Comparison of ENCODE assay signal across 15 cellular contexts in the genomic region with DNA sequence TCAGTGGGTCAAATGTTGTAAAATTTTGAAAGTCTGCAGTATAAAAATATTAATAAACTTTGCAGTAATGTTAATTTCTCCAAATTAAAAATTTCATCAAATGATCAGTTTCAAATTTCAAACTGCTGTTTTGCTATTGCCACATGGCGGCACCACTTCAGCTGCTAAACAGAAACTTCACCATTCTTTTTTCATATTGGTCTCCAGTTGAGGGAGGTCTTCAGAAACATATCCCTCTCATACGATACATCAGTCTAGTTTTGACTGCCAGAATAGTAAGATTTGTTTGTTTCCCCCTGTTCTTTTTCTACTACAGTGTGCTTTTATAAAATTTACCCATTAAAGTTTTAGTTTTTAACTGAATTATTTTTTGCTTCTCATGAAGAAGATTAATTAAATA. TPM values are rescaled to one million over a fixed set of nuclear protein-coding genes. Genes with fewer than 3 reads are reported as not detected.
DNase-seq lines count a peak whose midpoint lies in the region; ATAC-seq and TF ChIP-seq lines count a peak whose summit lies in the region.
"Had no signal": no experiment of that assay in that cellular context is flagged by ENCODE, and none has a peak within 500 bp of the region (broad histone marks: within the 10 kb centered on the region; RNA-seq: fewer than 3 reads in every experiment).

No MANE protein-coding gene starts in this region.

- H3K9me3 Mint-ChIP-seq in endothelial cell (ENCODE audit: unreplicated experiment), result no peaks in the 10 kb centered on the region

- peaks cover 7% of the 10 kb centered on the region for H3K27me3 Mint-ChIP-seq in endothelial cell (ENCODE audit: unreplicated experiment)

- no peaks in the 10 kb centered on the region for H3K4me1 ChIP-seq in Loucy (ENCODE audit: insufficient read depth, low read length, poor library complexity, severe bottlenecking)
- no peaks in the 10 kb centered on the region for H3K4me1 ChIP-seq in osteoblast (ENCODE audit: insufficient read depth, low read length)

- H3K4me1 Mint-ChIP-seq in endothelial cell (ENCODE audit: unreplicated experiment), result no peaks in the 10 kb centered on the region

- H3K4me3 ChIP-seq in Loucy (ENCODE audit: low read length, poor library complexity, severe bottlenecking) (no peak overlapping the region), osteoblast (ENCODE audit: insufficient read depth, low read length) (no peak overlapping the region)

- no peaks in the 10 kb centered on the region for H3K79me2 ChIP-seq in Loucy (ENCODE audit: insufficient read depth, low read length)
- H3K79me2 ChIP-seq in osteoblast (ENCODE audit: insufficient read depth, low read length), result peaks cover 3% of the 10 kb centered on the region

- no peak overlapping the region for H3K4me3 Mint-ChIP-seq in endothelial cell (ENCODE audit: unreplicated experiment)
- H3K4me3 Mint-ChIP-seq: activated naive CD8-positive, alpha-beta T cell; naive thymus-derived CD4-positive, alpha-beta T cell had no signal

- H3K4me2 ChIP-seq in Loucy (ENCODE audit: low read depth, low read length, poor library complexity, severe bottlenecking) (no peak overlapping the region), osteoblast (ENCODE audit: insufficient read depth, low read length) (no peak overlapping the region)

- no peak overlapping the region for H3K27ac Mint-ChIP-seq in endothelial cell (ENCODE audit: unreplicated experiment)
- H3K27ac Mint-ChIP-seq: activated naive CD8-positive, alpha-beta T cell; naive thymus-derived CD4-positive, alpha-beta T cell had no signal

- H3K27me3 ChIP-seq in Loucy (ENCODE audit: insufficient read depth, low read length, poor library complexity, severe bottlenecking) (no peaks in the 10 kb centered on the region), osteoblast (ENCODE audit: insufficient read depth, low read length) (peaks cover 8% of the 10 kb centered on the region)

- no peaks in the 10 kb centered on the region for H3K9me3 ChIP-seq in Loucy (ENCODE audit: insufficient read depth, low read depth, low read length)
- no peaks in the 10 kb centered on the region for H3K9me3 ChIP-seq in osteoblast (ENCODE audit: low read depth, low read length)

- peak; percentile 53 for DNase-seq in EH (ENCODE audit: low read depth)
- DNase-seq in cerebellar cortex (ENCODE audit: low spot score), result peak; percentile 67
- no peak for DNase-seq in osteoblast (ENCODE audit: insufficient read length, low spot score, missing footprints)
- no peak for DNase-seq in endothelial cell (ENCODE audit: low spot score)
- DNase-seq in NCI-H446 (lab: John Stamatoyannopoulos, UW), result no peak
- DNase-seq in stimulated activated CD4-positive, alpha-beta T cell treated with anti-CD3 and anti-CD28 coated beads, Interleukin-4, amount 100 ng/mL, for 4 hours, result no peak
- DNase-seq: effector CD4-positive, alpha-beta T cell; naive thymus-derived CD4-positive, alpha-beta T cell; NCI-H1694; stimulated activated CD4-positive, alpha-beta T cell treated with anti-CD3 and anti-CD28 coated beads, Interleukin-1b, Interleukin-23, amount 100 ng/mL, for 48 hours had no signal

- H3K27ac ChIP-seq in osteoblast (ENCODE audit: low read depth, low read length), result no peak overlapping the region
- H3K27ac ChIP-seq: HL-60 had no signal

- H3K9ac ChIP-seq in Loucy (ENCODE audit: low read depth, low read length, poor library complexity, severe bottlenecking), result no peak overlapping the region

- H3K9me2 ChIP-seq in Loucy (replicated peaks; ENCODE audit: low read depth, low read length), result no peaks in the 10 kb centered on the region

- H2AFZ ChIP-seq in Loucy (ENCODE audit: low read length) (no peak overlapping the region), osteoblast (ENCODE audit: low read length) (no peak overlapping the region)

- no peaks in the 10 kb centered on the region for H3K36me3 Mint-ChIP-seq in endothelial cell (ENCODE audit: low read depth, unreplicated experiment)
- H3K36me3 Mint-ChIP-seq: activated naive CD8-positive, alpha-beta T cell; naive thymus-derived CD4-positive, alpha-beta T cell had no signal

- no peaks in the 10 kb centered on the region for H3K36me3 ChIP-seq in Loucy (ENCODE audit: insufficient read depth, low read length)
- no peaks in the 10 kb centered on the region for H3K36me3 ChIP-seq in osteoblast (ENCODE audit: insufficient read depth, low read length)

- ATAC-seq in HG02642 (IDR thresholded peaks at IDR 0.05; ENCODE audit: poor library complexity, unreplicated experiment), result no peak
- ATAC-seq: naive thymus-derived CD4-positive, alpha-beta T cell; Right ventricle myocardium inferior had no signal

- no peaks in the 10 kb centered on the region for H4K20me1 ChIP-seq in Loucy (ENCODE audit: insufficient read depth, low read length, poor library complexity, severe bottlenecking)
- no peaks in the 10 kb centered on the region for H4K20me1 ChIP-seq in osteoblast (ENCODE audit: insufficient read depth, low read length)

- TF ChIP-seq CTCF in Loucy (conservative IDR thresholded peaks at IDR 0.05; ENCODE audit: low read length) (peak; percentile 17; the same call in 1 of the 2 replicates), osteoblast (IDR thresholded peaks at IDR 0.05; ENCODE audit: extremely low read depth, low read depth, low read length) (peak; percentile 27), endothelial cell (IDR thresholded peaks at IDR 0.05; ENCODE audit: unreplicated experiment) (no peak)

- H3F3A ChIP-seq in Loucy (ENCODE audit: low read depth), result no peaks in the 10 kb centered on the region

RNA-seq across cellular contexts. Expression of gene TRHDE, which starts 4.2 kb away (rescaled TPM):
- total RNA-seq in osteoblast, result under 0.01 and 0.59 TPM in 2 replicates
- 0.54 TPM for total RNA-seq in endothelial cell (ENCODE audit: unreplicated experiment)
- total RNA-seq: naive thymus-derived CD4-positive, alpha-beta T cell had no signal

Comparison
In these comparisons a context has a peak if more than half of its experiments do, and no peak if none do; other contexts are left out.
1. DNase-seq: peak in EH (single experiment) and cerebellar cortex (single experiment); none in osteoblast (single experiment), endothelial cell (single experiment), NCI-H446 (0 of 2) and stimulated activated CD4-positive, alpha-beta T cell treated with anti-CD3 and anti-CD28 coated beads, Interleukin-4, amount 100 ng/mL, for 4 hours (0 of 2).